ENCODE assay signal across 1 cellular context in the genomic region with DNA sequence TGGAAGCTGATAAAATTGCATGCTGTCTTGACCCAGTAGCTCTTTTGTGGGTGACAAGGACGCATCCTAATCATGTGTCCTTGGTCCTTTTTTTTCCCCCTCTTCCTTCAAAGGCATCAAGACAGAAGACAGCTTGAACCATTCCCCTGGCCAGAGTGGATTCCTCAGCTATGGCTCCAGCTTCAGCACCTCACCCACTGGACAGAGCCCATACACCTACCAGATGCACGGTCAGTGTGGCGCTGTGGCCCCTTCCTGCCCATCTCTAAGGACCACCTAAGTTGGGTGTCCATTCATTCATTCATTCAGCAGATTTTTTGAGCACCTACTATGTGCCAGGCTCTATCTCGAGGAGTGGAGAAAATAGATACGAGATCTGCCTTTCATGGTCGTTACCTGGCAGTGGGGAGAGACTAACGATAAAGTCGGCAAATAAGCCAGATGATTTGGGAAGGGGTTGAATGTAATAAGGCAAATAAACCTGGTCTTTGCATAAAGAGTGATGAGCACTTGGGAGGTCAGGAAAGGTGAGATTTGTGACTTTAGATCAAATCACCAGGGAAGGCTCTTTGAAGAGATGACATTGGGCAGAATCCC.
TF ChIP-seq lines count a peak whose summit lies in the region.

No MANE protein-coding gene starts in this region.

TF ChIP-seq in GM23338, 12 proteins besides CTCF, POLR2A, EP300 and RAD21 (continued from another document):
- TF ChIP-seq, protein P1, sequence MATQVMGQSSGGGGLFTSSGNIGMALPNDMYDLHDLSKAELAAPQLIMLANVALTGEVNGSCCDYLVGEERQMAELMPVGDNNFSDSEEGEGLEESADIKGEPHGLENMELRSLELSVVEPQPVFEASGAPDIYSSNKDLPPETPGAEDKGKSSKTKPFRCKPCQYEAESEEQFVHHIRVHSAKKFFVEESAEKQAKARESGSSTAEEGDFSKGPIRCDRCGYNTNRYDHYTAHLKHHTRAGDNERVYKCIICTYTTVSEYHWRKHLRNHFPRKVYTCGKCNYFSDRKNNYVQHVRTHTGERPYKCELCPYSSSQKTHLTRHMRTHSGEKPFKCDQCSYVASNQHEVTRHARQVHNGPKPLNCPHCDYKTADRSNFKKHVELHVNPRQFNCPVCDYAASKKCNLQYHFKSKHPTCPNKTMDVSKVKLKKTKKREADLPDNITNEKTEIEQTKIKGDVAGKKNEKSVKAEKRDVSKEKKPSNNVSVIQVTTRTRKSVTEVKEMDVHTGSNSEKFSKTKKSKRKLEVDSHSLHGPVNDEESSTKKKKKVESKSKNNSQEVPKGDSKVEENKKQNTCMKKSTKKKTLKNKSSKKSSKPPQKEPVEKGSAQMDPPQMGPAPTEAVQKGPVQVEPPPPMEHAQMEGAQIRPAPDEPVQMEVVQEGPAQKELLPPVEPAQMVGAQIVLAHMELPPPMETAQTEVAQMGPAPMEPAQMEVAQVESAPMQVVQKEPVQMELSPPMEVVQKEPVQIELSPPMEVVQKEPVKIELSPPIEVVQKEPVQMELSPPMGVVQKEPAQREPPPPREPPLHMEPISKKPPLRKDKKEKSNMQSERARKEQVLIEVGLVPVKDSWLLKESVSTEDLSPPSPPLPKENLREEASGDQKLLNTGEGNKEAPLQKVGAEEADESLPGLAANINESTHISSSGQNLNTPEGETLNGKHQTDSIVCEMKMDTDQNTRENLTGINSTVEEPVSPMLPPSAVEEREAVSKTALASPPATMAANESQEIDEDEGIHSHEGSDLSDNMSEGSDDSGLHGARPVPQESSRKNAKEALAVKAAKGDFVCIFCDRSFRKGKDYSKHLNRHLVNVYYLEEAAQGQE (IDR thresholded peaks at IDR 0.05; ENCODE audit: unreplicated experiment) = peak; percentile 76
